In genomic region chr9:30534458-30534857, GRCh38 we compare ENCODE assay signal across 22 cellular contexts.
"Had no signal": no experiment of that assay in that cellular context is flagged by ENCODE, and none has a peak within 500 bp of the region (broad histone marks: within the 10 kb centered on the region; RNA-seq: fewer than 3 reads in every experiment).

No MANE protein-coding gene starts in this region.

- DNase-seq: activated B cell treated with CpG ODN at 0.5 μM for 24 hours; activated CD4-positive, alpha-beta memory T cell treated with anti-CD3 and anti-CD28 coated beads for 36 hours; activated CD4-positive, alpha-beta T cell treated with anti-CD3 and anti-CD28 coated beads, Interleukin-2, amount 10 ng/mL, durations not matched to agents 24 days and 14 days; activated CD8-positive, alpha-beta memory T cell treated with anti-CD3 and anti-CD28 coated beads, Interleukin-2, amount 10 ng/mL, durations not matched to agents 7 days and 5 days; activated CD8-positive, alpha-beta memory T cell treated with anti-CD3 and anti-CD28 coated beads, Interleukin-2, amount 50 U/mL, for 4 hours; activated CD8-positive, alpha-beta T cell treated with anti-CD3 and anti-CD28 coated beads, Interleukin-2, amount 10 ng/mL, durations not matched to agents 7 days and 5 days; activated effector memory CD4-positive, alpha-beta T cell treated with anti-CD3 and anti-CD28 coated beads, Interleukin-2, amount 50 U/mL, for 16 hours; activated naive CD4-positive, alpha-beta T cell treated with anti-CD3 and anti-CD28 coated beads for 36 hours; activated T-cell treated with anti-CD3 and anti-CD28 coated beads, Interleukin-2, amount 50 U/mL, for 1 hour; activated T-cell treated with anti-CD3 and anti-CD28 coated beads, Interleukin-2, amount 50 U/mL, for 48 hours; amniotic stem cell; anterior cingulate cortex; brain microvascular endothelial cell; dermis blood vessel endothelial cell; effector CD8-positive, alpha-beta T cell; esophagus squamous epithelium; foreskin melanocyte; head of caudate nucleus; hippocampal formation; T-helper 17 cell; T1000; WERI-Rb-1 had no signal
